4 cellular contexts compared by ENCODE assay signal in genomic region chr3:175246234-175246633, GRCh38.
"Had no signal": no experiment of that assay in that cellular context is flagged by ENCODE, and none has a peak within 500 bp of the region (broad histone marks: within the 10 kb centered on the region; RNA-seq: fewer than 3 reads in every experiment).

No MANE protein-coding gene starts in this region.

- H3K4me2 ChIP-seq: GM23338 had no signal

- H3K27ac ChIP-seq: GM23248 had no signal

- ATAC-seq: GM23338, HCT116 had no signal

- H3K9me3 ChIP-seq: HAP-1 had no signal

- H2AFZ ChIP-seq: GM23248, GM23338 had no signal

- H3K9ac ChIP-seq: GM23248 had no signal

- H3K36me3 ChIP-seq: HAP-1 had no signal

- H3K4me3 ChIP-seq: GM23248, GM23338, HAP-1 had no signal
